In the genomic region with DNA sequence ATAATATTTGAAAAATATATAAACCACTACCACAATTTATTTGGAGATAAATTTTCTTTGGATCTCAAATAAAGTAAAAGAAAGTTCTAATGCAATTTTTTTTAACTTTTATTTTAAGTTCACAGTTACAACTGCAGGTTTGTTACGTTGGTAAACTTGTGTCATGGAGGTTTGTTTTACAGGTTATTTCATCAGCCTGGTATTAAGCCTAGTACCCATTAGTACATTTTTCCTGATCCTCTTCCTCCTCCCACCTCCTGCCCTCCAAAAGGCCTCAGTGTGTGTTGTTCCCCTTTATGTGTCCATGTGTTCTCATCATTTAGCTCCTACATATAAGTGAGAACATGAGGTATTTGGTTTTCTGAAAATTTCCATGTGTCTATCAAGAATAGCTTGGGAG, we compare ENCODE assay signal across 1 cellular context.
TF ChIP-seq lines count a peak whose summit lies in the region.

No MANE protein-coding gene starts in this region.

TF ChIP-seq in K562, 482 proteins besides CTCF, POLR2A, EP300 and RAD21:
- TF ChIP-seq ZBTB1 (CRISPR knock-in tag; IDR thresholded peaks at IDR 0.05; ENCODE audit: borderline replicate concordance, low read depth) (no peak), CEBPG (CRISPR knock-in tag; IDR thresholded peaks at IDR 0.05) (no peak), CEBPG (tag; conservative IDR thresholded peaks at IDR 0.05 in 1 of 2, IDR thresholded peaks at IDR 0.05 in 1 of 2) (peak in 1 of 2 experiments; percentile 58; a peak in 2 of 4 replicates), RNF2 (IDR thresholded peaks at IDR 0.05) (no peak), TRIM24 (IDR thresholded peaks at IDR 0.05) (peak; percentile 63 to 80; a peak in 2 of 4 replicates), ZNF184 (CRISPR knock-in tag; IDR thresholded peaks at IDR 0.05) (no peak)
TF ChIP-seq in K562: peak in this region for 2.
